In genomic region chr21:44338971-44339910, GRCh38 we compare ENCODE assay signal across 1 cellular context.
TF ChIP-seq lines count a peak whose summit lies in the region.

CFAP410 (minus strand) TSS chr21:44339390; CDS start chr21:44339194, 196 bp downstream.

TF ChIP-seq in GM12878, 131 proteins besides CTCF, POLR2A, EP300 and RAD21 (continued from another document and continues in another):
- TF ChIP-seq, protein P1, sequence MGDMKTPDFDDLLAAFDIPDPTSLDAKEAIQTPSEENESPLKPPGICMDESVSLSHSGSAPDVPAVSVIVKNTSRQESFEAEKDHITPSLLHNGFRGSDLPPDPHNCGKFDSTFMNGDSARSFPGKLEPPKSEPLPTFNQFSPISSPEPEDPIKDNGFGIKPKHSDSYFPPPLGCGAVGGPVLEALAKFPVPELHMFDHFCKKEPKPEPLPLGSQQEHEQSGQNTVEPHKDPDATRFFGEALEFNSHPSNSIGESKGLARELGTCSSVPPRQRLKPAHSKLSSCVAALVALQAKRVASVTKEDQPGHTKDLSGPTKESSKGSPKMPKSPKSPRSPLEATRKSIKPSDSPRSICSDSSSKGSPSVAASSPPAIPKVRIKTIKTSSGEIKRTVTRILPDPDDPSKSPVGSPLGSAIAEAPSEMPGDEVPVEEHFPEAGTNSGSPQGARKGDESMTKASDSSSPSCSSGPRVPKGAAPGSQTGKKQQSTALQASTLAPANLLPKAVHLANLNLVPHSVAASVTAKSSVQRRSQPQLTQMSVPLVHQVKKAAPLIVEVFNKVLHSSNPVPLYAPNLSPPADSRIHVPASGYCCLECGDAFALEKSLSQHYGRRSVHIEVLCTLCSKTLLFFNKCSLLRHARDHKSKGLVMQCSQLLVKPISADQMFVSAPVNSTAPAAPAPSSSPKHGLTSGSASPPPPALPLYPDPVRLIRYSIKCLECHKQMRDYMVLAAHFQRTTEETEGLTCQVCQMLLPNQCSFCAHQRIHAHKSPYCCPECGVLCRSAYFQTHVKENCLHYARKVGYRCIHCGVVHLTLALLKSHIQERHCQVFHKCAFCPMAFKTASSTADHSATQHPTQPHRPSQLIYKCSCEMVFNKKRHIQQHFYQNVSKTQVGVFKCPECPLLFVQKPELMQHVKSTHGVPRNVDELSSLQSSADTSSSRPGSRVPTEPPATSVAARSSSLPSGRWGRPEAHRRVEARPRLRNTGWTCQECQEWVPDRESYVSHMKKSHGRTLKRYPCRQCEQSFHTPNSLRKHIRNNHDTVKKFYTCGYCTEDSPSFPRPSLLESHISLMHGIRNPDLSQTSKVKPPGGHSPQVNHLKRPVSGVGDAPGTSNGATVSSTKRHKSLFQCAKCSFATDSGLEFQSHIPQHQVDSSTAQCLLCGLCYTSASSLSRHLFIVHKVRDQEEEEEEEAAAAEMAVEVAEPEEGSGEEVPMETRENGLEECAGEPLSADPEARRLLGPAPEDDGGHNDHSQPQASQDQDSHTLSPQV (IDR thresholded peaks at IDR 0.05), result no peak
- TF ChIP-seq NR2C2 (IDR thresholded peaks at IDR 0.05; ENCODE audit: borderline replicate concordance, control insufficient read depth, insufficient read length, low read depth) (no peak), NFXL1 (IDR thresholded peaks at IDR 0.05; ENCODE audit: borderline replicate concordance) (no peak), PRDM15 (CRISPR knock-in tag; IDR thresholded peaks at IDR 0.05) (no peak), RCOR1 (conservative IDR thresholded peaks at IDR 0.05; ENCODE audit: low read depth, low read length) (0 out of 2 replicates have a peak, but pooled peaks have one; percentile 35), BMI1 (IDR thresholded peaks at IDR 0.05; ENCODE audit: borderline replicate concordance) (no peak), FOXM1 (IDR thresholded peaks at IDR 0.05; ENCODE audit: low read depth, low read length) (no peak), YBX1 (IDR thresholded peaks at IDR 0.05) (no peak), MEF2A (IDR thresholded peaks at IDR 0.05; ENCODE audit: insufficient read depth, low read depth, low read length) (0 out of 2 replicates have a peak, but pooled peaks have one; percentile 15), LARP7 (IDR thresholded peaks at IDR 0.05) (peak; percentile 83), RELA (IDR thresholded peaks at IDR 0.05; ENCODE audit: borderline replicate concordance, partially characterized antibody) (peak; percentile 1), IKZF2 (IDR thresholded peaks at IDR 0.05) (no peak; a peak in 1 of 4 replicates), SMAD5 (IDR thresholded peaks at IDR 0.05; ENCODE audit: low read depth) (peak; percentile 80; the same call in 1 of the 2 replicates), MYC (IDR thresholded peaks at IDR 0.05; ENCODE audit: insufficient read depth, insufficient read length, insufficient replicate concordance, low read length, severe bottlenecking) (peak; percentile 73), BACH1 (IDR thresholded peaks at IDR 0.05; ENCODE audit: borderline replicate concordance) (peak; percentile 79; the same call in 1 of the 2 replicates), BCL3 (IDR thresholded peaks at IDR 0.05; ENCODE audit: borderline replicate concordance, insufficient read depth, low read depth, low read length, poor library complexity, severe bottlenecking) (no peak), CEBPZ (IDR thresholded peaks at IDR 0.05; ENCODE audit: low read depth, low read length) (no peak), KDM1A (IDR thresholded peaks at IDR 0.05; ENCODE audit: borderline replicate concordance) (no peak), EED (IDR thresholded peaks at IDR 0.05; ENCODE audit: low read depth) (no peak), CEBPB (IDR thresholded peaks at IDR 0.05; ENCODE audit: borderline replicate concordance in 1 of 2, low read depth in 2 of 2, low read length in 2 of 2) (no peak), ZBTB11 (CRISPR knock-in tag; IDR thresholded peaks at IDR 0.05) (no peak), NBN (IDR thresholded peaks at IDR 0.05) (peak; percentile 87), SIX5 (IDR thresholded peaks at IDR 0.05; ENCODE audit: low read depth, low read length, severe bottlenecking) (peak; percentile 60), EGR1 (IDR thresholded peaks at IDR 0.05; ENCODE audit: borderline replicate concordance in 1 of 2, low read depth in 2 of 2, low read length in 2 of 2) (peak in 1 of 2 experiments; percentile 30; a peak in 1 of 3 replicates), WRNIP1 (IDR thresholded peaks at IDR 0.05; ENCODE audit: borderline replicate concordance, low read depth, low read length) (no peak), ATF2 (IDR thresholded peaks at IDR 0.05; ENCODE audit: low read length) (no peak)
- TF ChIP-seq, protein P2, sequence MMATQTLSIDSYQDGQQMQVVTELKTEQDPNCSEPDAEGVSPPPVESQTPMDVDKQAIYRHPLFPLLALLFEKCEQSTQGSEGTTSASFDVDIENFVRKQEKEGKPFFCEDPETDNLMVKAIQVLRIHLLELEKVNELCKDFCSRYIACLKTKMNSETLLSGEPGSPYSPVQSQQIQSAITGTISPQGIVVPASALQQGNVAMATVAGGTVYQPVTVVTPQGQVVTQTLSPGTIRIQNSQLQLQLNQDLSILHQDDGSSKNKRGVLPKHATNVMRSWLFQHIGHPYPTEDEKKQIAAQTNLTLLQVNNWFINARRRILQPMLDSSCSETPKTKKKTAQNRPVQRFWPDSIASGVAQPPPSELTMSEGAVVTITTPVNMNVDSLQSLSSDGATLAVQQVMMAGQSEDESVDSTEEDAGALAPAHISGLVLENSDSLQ (IDR thresholded peaks at IDR 0.05), result peak; percentile 76
- TF ChIP-seq, protein P3, sequence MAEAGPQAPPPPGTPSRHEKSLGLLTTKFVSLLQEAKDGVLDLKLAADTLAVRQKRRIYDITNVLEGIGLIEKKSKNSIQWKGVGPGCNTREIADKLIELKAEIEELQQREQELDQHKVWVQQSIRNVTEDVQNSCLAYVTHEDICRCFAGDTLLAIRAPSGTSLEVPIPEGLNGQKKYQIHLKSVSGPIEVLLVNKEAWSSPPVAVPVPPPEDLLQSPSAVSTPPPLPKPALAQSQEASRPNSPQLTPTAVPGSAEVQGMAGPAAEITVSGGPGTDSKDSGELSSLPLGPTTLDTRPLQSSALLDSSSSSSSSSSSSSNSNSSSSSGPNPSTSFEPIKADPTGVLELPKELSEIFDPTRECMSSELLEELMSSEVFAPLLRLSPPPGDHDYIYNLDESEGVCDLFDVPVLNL (IDR thresholded peaks at IDR 0.05; ENCODE audit: low read depth, low read length), result peak; percentile 52; the same call in 1 of the 2 replicates
- TF ChIP-seq, protein P4, sequence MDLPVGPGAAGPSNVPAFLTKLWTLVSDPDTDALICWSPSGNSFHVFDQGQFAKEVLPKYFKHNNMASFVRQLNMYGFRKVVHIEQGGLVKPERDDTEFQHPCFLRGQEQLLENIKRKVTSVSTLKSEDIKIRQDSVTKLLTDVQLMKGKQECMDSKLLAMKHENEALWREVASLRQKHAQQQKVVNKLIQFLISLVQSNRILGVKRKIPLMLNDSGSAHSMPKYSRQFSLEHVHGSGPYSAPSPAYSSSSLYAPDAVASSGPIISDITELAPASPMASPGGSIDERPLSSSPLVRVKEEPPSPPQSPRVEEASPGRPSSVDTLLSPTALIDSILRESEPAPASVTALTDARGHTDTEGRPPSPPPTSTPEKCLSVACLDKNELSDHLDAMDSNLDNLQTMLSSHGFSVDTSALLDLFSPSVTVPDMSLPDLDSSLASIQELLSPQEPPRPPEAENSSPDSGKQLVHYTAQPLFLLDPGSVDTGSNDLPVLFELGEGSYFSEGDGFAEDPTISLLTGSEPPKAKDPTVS (IDR thresholded peaks at IDR 0.05; ENCODE audit: low read depth, low read length), result no peak
